ENCODE assay signal across 8 cellular contexts in the genomic region with DNA sequence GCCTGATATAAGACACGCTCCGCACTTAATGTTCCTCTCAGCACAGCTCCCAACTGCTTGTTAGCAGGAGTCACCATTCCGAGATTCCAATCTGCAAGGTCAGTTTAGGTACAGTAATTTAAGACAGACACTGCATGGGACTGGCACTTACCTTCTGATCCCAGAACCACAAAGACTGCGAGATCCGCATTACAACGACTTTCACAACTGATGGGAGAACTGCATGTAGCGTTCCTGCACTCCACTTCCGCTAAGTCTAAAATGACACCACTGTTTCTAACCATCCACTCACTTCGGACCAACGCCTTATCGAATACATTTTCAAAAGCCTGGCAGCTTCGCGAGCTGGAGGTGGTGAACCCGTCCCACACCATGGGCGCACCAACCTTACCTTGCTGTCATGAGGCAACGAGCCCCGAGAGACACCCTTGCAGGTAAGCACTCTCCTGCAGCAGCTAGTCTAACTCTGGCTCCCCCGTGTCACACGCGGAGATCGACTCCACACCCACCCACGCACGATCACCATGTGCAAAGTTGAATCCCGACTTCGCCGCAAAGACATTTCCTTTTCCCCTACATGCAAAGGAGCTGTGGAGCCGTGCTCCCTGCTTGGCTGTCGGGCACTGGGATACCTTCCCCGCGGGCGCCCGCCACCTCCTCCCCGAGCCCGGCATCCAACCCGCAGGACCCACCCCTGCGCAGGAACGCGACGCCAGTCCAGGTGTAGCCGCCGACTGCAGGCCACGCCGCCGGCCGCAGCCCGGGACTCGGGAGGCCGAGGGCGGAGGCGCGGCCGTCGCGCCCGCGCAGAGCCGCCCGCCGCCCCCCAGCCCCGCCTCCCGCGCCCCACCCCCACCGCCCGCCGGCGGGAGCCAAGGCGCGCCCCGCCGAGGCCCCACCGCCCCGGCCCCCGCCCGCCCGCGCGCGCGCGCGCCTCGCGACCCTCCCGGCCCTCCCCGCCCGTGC. TPM values are rescaled to one million over a fixed set of nuclear protein-coding genes. Genes with fewer than 3 reads are reported as not detected.
A peak's percentile ranks its signal among the peaks of the same experiment; 100 is the strongest.
DNase-seq lines count a peak whose midpoint lies in the region; ATAC-seq and TF ChIP-seq lines count a peak whose summit lies in the region.

No MANE protein-coding gene starts in this region.

- no peak for TF ChIP-seq CTCF in PC-3 (conservative IDR thresholded peaks at IDR 0.05; ENCODE audit: low read depth, low read length)
- no peak for TF ChIP-seq CTCF in fibroblast of lung (conservative IDR thresholded peaks at IDR 0.05 in 1 of 2, IDR thresholded peaks at IDR 0.05 in 1 of 2; ENCODE audit: low read depth in 1 of 2, low read length in 2 of 2)
- TF ChIP-seq CTCF in nephron (IDR thresholded peaks at IDR 0.05; ENCODE audit: unreplicated experiment in 3 of 3): no peak

- peak overlapping the region; percentile 82 to 95 (median 90) for H3K27ac Mint-ChIP-seq in CD4-positive, CD25-positive, alpha-beta regulatory T cell
- peak overlapping the region; percentile 70 to 91 (median 91) for H3K27ac Mint-ChIP-seq in nephron
- peak overlapping the region; percentile 79 to 82 for H3K27ac Mint-ChIP-seq in stimulated activated naive CD8-positive, alpha-beta T cell treated with anti-CD3 and anti-CD28 coated beads, Interleukin-15, amount 100 ng/mL, for 72 hours

- intact Hi-C loops in PC-3 (cut with micrococcal nuclease): no loop called here

- peak in 2 of 3 donors; percentile 42 to 61 for DNase-seq in CD4-positive, CD25-positive, alpha-beta regulatory T cell
- DNase-seq in PC-3 (peak; percentile 70), activated T-helper 1 cell treated with Interleukin-2 at 50 U/mL for 16 hours (ENCODE audit: low read depth) (peak; percentile 14), fibroblast of lung (ENCODE audit: low read depth in 2 of 2) (peak; percentile 45 to 59)
- DNase-seq in stimulated activated naive CD8-positive, alpha-beta T cell treated with anti-CD3 and anti-CD28 coated beads, Interleukin-15, amount 100 ng/mL, for 72 hours: peak; percentile 57

- peak overlapping the region; percentile 94 for H3K4me3 ChIP-seq in CD4-positive, CD25-positive, alpha-beta regulatory T cell (ENCODE audit: low read depth, low read length)
- H3K4me3 ChIP-seq in PC-3 (ENCODE audit: low read length) (peak overlapping the region; percentile 99), fibroblast of lung (replicated peaks in 1 of 4; ENCODE audit: control extremely low read depth in 1 of 4, insufficient read depth in 1 of 4, low read depth in 3 of 4, low read length in 4 of 4) (peak overlapping the region; percentile 80 to 95 (median 84))

- peak overlapping the region; percentile 82 for H3K27ac ChIP-seq in CD4-positive, CD25-positive, alpha-beta regulatory T cell (ENCODE audit: insufficient read depth, low read length, poor library complexity, severe bottlenecking)
- H3K27ac ChIP-seq in PC-3 (ENCODE audit: low read length) (peak overlapping the region; percentile 30), fibroblast of lung (ENCODE audit: insufficient read depth, low read length) (peak overlapping the region; percentile 51)

- peak; percentile 6 to 10 for ATAC-seq in CD4-positive, CD25-positive, alpha-beta regulatory T cell (ENCODE audit: low read depth in 2 of 2)
- peak; percentile 42 for ATAC-seq in GM19395 (IDR thresholded peaks at IDR 0.05; ENCODE audit: unreplicated experiment)
- peak; percentile 39 for ATAC-seq in HG03521 (IDR thresholded peaks at IDR 0.05; ENCODE audit: unreplicated experiment)
- peak; percentile 65 for ATAC-seq in PC-3
- ATAC-seq in stimulated activated naive CD8-positive, alpha-beta T cell treated with anti-CD3 and anti-CD28 coated beads, Interleukin-15, amount 100 ng/mL, for 72 hours: peak; percentile 29

- POLR2A ChIA-PET in PC-3 (lab: Charles Lee; ENCODE audit: unreplicated experiment): interaction anchor here (0.9 kb wide), 1 partner anchor 66 kb away, joined by 3 read pairs; a partner anchor contains a TSS

- H3K4me1 Mint-ChIP-seq in CD4-positive, CD25-positive, alpha-beta regulatory T cell: peaks cover 41 to 71% (median 61%) of the 10 kb centered on the region in 4 donors
- H3K4me1 Mint-ChIP-seq in nephron: peaks cover 30% of the 10 kb centered on the region
- peaks cover 65% of the 10 kb centered on the region for H3K4me1 Mint-ChIP-seq in stimulated activated naive CD8-positive, alpha-beta T cell treated with anti-CD3 and anti-CD28 coated beads, Interleukin-15, amount 100 ng/mL, for 72 hours

- H3K36me3 Mint-ChIP-seq in CD4-positive, CD25-positive, alpha-beta regulatory T cell: peaks cover 13% of the 10 kb centered on the region
- peaks cover 7% of the 10 kb centered on the region for H3K36me3 Mint-ChIP-seq in nephron (ENCODE audit: low read depth)

- H4K20me1 ChIP-seq in PC-3 (ENCODE audit: low read length): peaks cover 59% of the 10 kb centered on the region
- no peaks in the 10 kb centered on the region for H4K20me1 ChIP-seq in fibroblast of lung (ENCODE audit: control insufficient read depth, extremely low read depth, insufficient read depth, low read length)

- H3K4me3 Mint-ChIP-seq in CD4-positive, CD25-positive, alpha-beta regulatory T cell: peak overlapping the region; percentile 91 to 99 (median 95)
- H3K4me3 Mint-ChIP-seq in nephron: peak overlapping the region; percentile 91 to 96 (median 95)
- peak overlapping the region; percentile 86 to 93 for H3K4me3 Mint-ChIP-seq in stimulated activated naive CD8-positive, alpha-beta T cell treated with anti-CD3 and anti-CD28 coated beads, Interleukin-15, amount 100 ng/mL, for 72 hours

- peaks cover 39% of the 10 kb centered on the region for H3K4me1 ChIP-seq in CD4-positive, CD25-positive, alpha-beta regulatory T cell (ENCODE audit: control insufficient read depth, insufficient read depth, low read length, poor library complexity, severe bottlenecking)
- H3K4me1 ChIP-seq in PC-3 (ENCODE audit: insufficient read depth, low read length) (peaks cover 26% of the 10 kb centered on the region), fibroblast of lung (ENCODE audit: control insufficient read depth, extremely low read depth, insufficient read depth, low read length) (peaks cover 4% of the 10 kb centered on the region)

- H3K27me3 Mint-ChIP-seq in CD4-positive, CD25-positive, alpha-beta regulatory T cell: no peaks in the 10 kb centered on the region
- no peaks in the 10 kb centered on the region for H3K27me3 Mint-ChIP-seq in nephron (ENCODE audit: low read depth)
- no peaks in the 10 kb centered on the region for H3K27me3 Mint-ChIP-seq in stimulated activated naive CD8-positive, alpha-beta T cell treated with anti-CD3 and anti-CD28 coated beads, Interleukin-15, amount 100 ng/mL, for 72 hours

- no peaks in the 10 kb centered on the region for H3F3A ChIP-seq in PC-3 (ENCODE audit: low read length, unreplicated experiment)

- no peaks in the 10 kb centered on the region for H3K36me3 ChIP-seq in CD4-positive, CD25-positive, alpha-beta regulatory T cell (ENCODE audit: control insufficient read depth, insufficient read depth, low read length)
- no peaks in the 10 kb centered on the region; the same call in 1 of the 2 replicates for H3K36me3 ChIP-seq in PC-3 (ENCODE audit: low read depth, low read length)
- no peaks in the 10 kb centered on the region for H3K36me3 ChIP-seq in fibroblast of lung (ENCODE audit: control insufficient read depth, insufficient read depth, low read length)

- H3K4me2 ChIP-seq in PC-3 (ENCODE audit: low read length) (peak overlapping the region; percentile 90), fibroblast of lung (ENCODE audit: extremely low read depth, insufficient read depth, low read length) (peak overlapping the region; percentile 97)

- no peaks in the 10 kb centered on the region for H3K9me3 ChIP-seq in CD4-positive, CD25-positive, alpha-beta regulatory T cell (ENCODE audit: control insufficient read depth in 2 of 2, low read length in 2 of 2)
- H3K9me3 ChIP-seq in PC-3 (ENCODE audit: low read length) (no peaks in the 10 kb centered on the region), fibroblast of lung (ENCODE audit: control insufficient read depth, insufficient read depth, low read depth, low read length) (no peaks in the 10 kb centered on the region)

- H2AFZ ChIP-seq in PC-3 (ENCODE audit: low read length) (peak overlapping the region; percentile 70), fibroblast of lung (ENCODE audit: low read length) (peak overlapping the region; percentile 71)

- BruUV-seq in PC-3 (replicated peaks; lab: Mats Ljungman, UMichigan): TSS peak; percentile 46

- H3K9ac ChIP-seq in PC-3 (ENCODE audit: low read length): peak overlapping the region; percentile 97
- peak overlapping the region; percentile 55 for H3K9ac ChIP-seq in fibroblast of lung (ENCODE audit: insufficient read depth, low read length)

- CTCF ChIA-PET in PC-3 (lab: Charles Lee): interaction anchor here (1.1 kb wide), 1 partner anchor 67 kb away, joined by 4 read pairs; a partner anchor contains a TSS

- no peaks in the 10 kb centered on the region for H3K9me2 ChIP-seq in PC-3 (replicated peaks; ENCODE audit: low read length)

- H3K79me2 ChIP-seq in PC-3 (ENCODE audit: low read length) (peaks cover 92% of the 10 kb centered on the region), fibroblast of lung (ENCODE audit: control insufficient read depth, insufficient read depth, low read length) (peaks cover 83% of the 10 kb centered on the region)

- H3K27me3 ChIP-seq in CD4-positive, CD25-positive, alpha-beta regulatory T cell (ENCODE audit: control insufficient read depth, insufficient read depth, low read length): no peaks in the 10 kb centered on the region
- H3K27me3 ChIP-seq in PC-3 (ENCODE audit: low read length) (no peaks in the 10 kb centered on the region), fibroblast of lung (ENCODE audit: control insufficient read depth, insufficient read depth, low read length) (no peaks in the 10 kb centered on the region)

- H3K9me3 Mint-ChIP-seq in CD4-positive, CD25-positive, alpha-beta regulatory T cell: peaks cover 0 to 1% (median 0%) of the 10 kb centered on the region in 7 donors
- no peaks in the 10 kb centered on the region for H3K9me3 Mint-ChIP-seq in nephron
- no peaks in the 10 kb centered on the region for H3K9me3 Mint-ChIP-seq in stimulated activated naive CD8-positive, alpha-beta T cell treated with anti-CD3 and anti-CD28 coated beads, Interleukin-15, amount 100 ng/mL, for 72 hours

RNA-seq across cellular contexts. Expression of a gene that starts 0.7 kb away (rescaled TPM):
- total RNA-seq in CD4-positive, CD25-positive, alpha-beta regulatory T cell: 33.6 TPM
- 10 to 100 TPM in 1 of 4 donors, 1 to 10 TPM in 3; 4.6 to 11.3 (median 5.4) TPM for polyA plus RNA-seq in CD4-positive, CD25-positive, alpha-beta regulatory T cell
- total RNA-seq in PC-3 (2014; rRNA removed) (24.2 and 28.3 TPM in 2 replicates), fibroblast of lung (13.6 and 17.3 TPM in 2 replicates)
- polyA plus RNA-seq in fibroblast of lung: 18.6 and 23.7 TPM in 2 replicates
- polyA plus RNA-seq in fibroblast of lung (2012): 13.9 and 15.3 TPM in 2 replicates
- polyA minus RNA-seq in fibroblast of lung (ENCODE audit: low replicate concordance): 20.3 and 24.3 TPM in 2 replicates

RNA-seq across cellular contexts. Expression of a gene that starts 0.9 kb away (rescaled TPM):
- total RNA-seq in CD4-positive, CD25-positive, alpha-beta regulatory T cell: 10.4 TPM
- polyA plus RNA-seq in CD4-positive, CD25-positive, alpha-beta regulatory T cell: 10 to 100 TPM in 1 of 4 donors, 1 to 10 TPM in 3; 2.9 to 10.2 (median 5.3) TPM
- total RNA-seq in PC-3 (2014; rRNA removed): 24.0 and 26.2 TPM in 2 replicates
- 8.7 and 8.8 TPM in 2 replicates for total RNA-seq in fibroblast of lung
- polyA plus RNA-seq in fibroblast of lung: 5.2 and 9.2 TPM in 2 replicates
- polyA plus RNA-seq in fibroblast of lung (2012): 4.0 and 6.7 TPM in 2 replicates
- polyA minus RNA-seq in fibroblast of lung (ENCODE audit: low replicate concordance): 11.3 and 22.7 TPM in 2 replicates

Comparison
In these comparisons a context has a peak if more than half of its experiments do, and no peak if none do; other contexts are left out.
1. Peak in every context shown above with its lines: DNase-seq, ATAC-seq, H3K4me3 ChIP-seq and H3K27ac ChIP-seq.
2. ATAC-seq: peak in every context shown above with its lines; median percentile 65 in PC-3; 42 in GM19395; 39 in HG03521; 29 in stimulated activated naive CD8-positive, alpha-beta T cell treated with anti-CD3 and anti-CD28 coated beads, Interleukin-15, amount 100 ng/mL, for 72 hours; 8 in CD4-positive, CD25-positive, alpha-beta regulatory T cell.
3. DNase-seq: peak in every context shown above with its lines; median percentile 70 in PC-3; 57 in stimulated activated naive CD8-positive, alpha-beta T cell treated with anti-CD3 and anti-CD28 coated beads, Interleukin-15, amount 100 ng/mL, for 72 hours; 52 in fibroblast of lung; 52 in CD4-positive, CD25-positive, alpha-beta regulatory T cell; 14 in activated T-helper 1 cell treated with Interleukin-2 at 50 U/mL for 16 hours.
4. H3K27ac ChIP-seq: peak in every context shown above with its lines; median percentile 82 in CD4-positive, CD25-positive, alpha-beta regulatory T cell; 51 in fibroblast of lung; 30 in PC-3.